Comparison of ENCODE assay signal across 8 cellular contexts in genomic region chr10:75430000-75430763, GRCh38. TPM values are rescaled to one million over a fixed set of nuclear protein-coding genes. Genes with fewer than 3 reads are reported as not detected.
DNase-seq lines count a peak whose midpoint lies in the region; ATAC-seq, FAIRE-seq and TF ChIP-seq lines count a peak whose summit lies in the region.
"Had no signal": no experiment of that assay in that cellular context is flagged by ENCODE, and none has a peak within 500 bp of the region (broad histone marks: within the 10 kb centered on the region; RNA-seq: fewer than 3 reads in every experiment).

No MANE protein-coding gene starts in this region.

- SMC1A ChIA-PET in GM12878 (lab: Charles Lee; ENCODE audit: uncharacterized antibody, unreplicated experiment), result interaction anchor here (0.6 to 4.1 kb wide), 17 partner anchors 12 to 1013 kb away, joined by 3 to 21 read pairs (median 4); partner anchors contain the start of gene ZNF503

- H3K36me3 ChIP-seq in GM12878 (ENCODE audit: control insufficient read depth in 2 of 2, insufficient read depth in 2 of 2, low read length in 1 of 2) (no peaks in the 10 kb centered on the region), tibial artery (no peaks in the 10 kb centered on the region)

- H3K9me3 ChIP-seq in GM12878 (replicated peaks; ENCODE audit: control insufficient read depth, insufficient read depth, low read length) (no peaks in the 10 kb centered on the region), tibial artery (no peaks in the 10 kb centered on the region)

- RAD21 ChIA-PET in GM12878 (lab: Charles Lee; ENCODE audit: unreplicated experiment), result interaction anchor here (0.6 to 2.9 kb wide), 14 partner anchors 9 to 358 kb away, joined by 3 to 13 read pairs (median 4); no protein-coding TSS in a partner anchor

- no peak overlapping the region for H3K4me2 ChIP-seq in GM12878 (ENCODE audit: control insufficient read depth, insufficient read depth)

- H3K27me3 ChIP-seq in GM12878 (replicated peaks in 1 of 2; ENCODE audit: control insufficient read depth in 2 of 2, insufficient read depth in 2 of 2, low read length in 1 of 2) (peaks cover 0 to 12% of the 10 kb centered on the region in 2 experiments; a peak in 2 of 4 replicates), tibial artery (no peaks in the 10 kb centered on the region)

- no peaks in the 10 kb centered on the region for H3K79me2 ChIP-seq in GM12878 (ENCODE audit: control insufficient read depth, insufficient read depth, low read length)

- H2AFZ ChIP-seq in GM12878 (ENCODE audit: control insufficient read depth, low read depth, low read length), result no peak overlapping the region

- no peak overlapping the region for H3K27ac ChIP-seq in GM12878 (ENCODE audit: control insufficient read depth, insufficient read depth)
- peak overlapping the region; percentile 11 to 64 for H3K27ac ChIP-seq in tibial artery

- no peak for FAIRE-seq in GM12878 (lab: Jason Lieb, UNC)

- CTCF ChIA-PET in GM12878 (lab: Yijun Ruan, JAX), result interaction anchor here (0.7 to 1.6 kb wide), 5 partner anchors 11 to 183 kb away, joined by 3 to 5 read pairs (median 4); no protein-coding TSS in a partner anchor

- POLR2A ChIA-PET in GM12878 (lab: Charles Lee), result interaction anchor here (0.5 to 1.9 kb wide), 8 partner anchors 11 to 598 kb away, joined by 3 to 5 read pairs (median 3); partner anchors contain the start of gene ZNF503

- H3K4me1 ChIP-seq in GM12878 (ENCODE audit: control insufficient read depth, insufficient read depth, low read length) (no peaks in the 10 kb centered on the region), tibial artery (peaks cover 0 to 19% (median 10%) of the 10 kb centered on the region in 4 donors)

- in situ Hi-C loops in GM12878 (cut with MboI), result no loop called here

- no peak for TF ChIP-seq EP300 in GM12878 (IDR thresholded peaks at IDR 0.05; ENCODE audit: borderline replicate concordance in 1 of 2, control insufficient read depth in 1 of 2, low read depth in 2 of 2, low read length in 2 of 2)

- H3K4me3 ChIP-seq in GM12878, result no peak overlapping the region
- no peak overlapping the region for H3K4me3 ChIP-seq in tibial artery

- WGBS in GM12878 (ENCODE audit: insufficient coverage, insufficient replicate concordance, low lambda C conversion rate, missing lambda C conversion rate), result 8% methylated on average over 9 of the region's 9 CpGs

- no peaks in the 10 kb centered on the region for H4K20me1 ChIP-seq in GM12878 (ENCODE audit: control insufficient read depth, insufficient read depth)

- no peak for TF ChIP-seq POLR2A in GM12878 (IDR thresholded peaks at IDR 0.05; ENCODE audit: low read depth, low read length)

- TF ChIP-seq RAD21 in GM12878 (IDR thresholded peaks at IDR 0.05; ENCODE audit: insufficient read depth, low read depth, low read length), result no peak

- no peak overlapping the region for H3K9ac ChIP-seq in GM12878 (ENCODE audit: control insufficient read depth, insufficient read depth, low read length)

- no peak for TF ChIP-seq CTCF in GM12878 (IDR thresholded peaks at IDR 0.05 in 2 of 3, conservative IDR thresholded peaks at IDR 0.05 in 1 of 3; ENCODE audit: control insufficient read depth in 2 of 3, extremely low read depth in 1 of 3, insufficient read depth in 1 of 3, low read depth in 3 of 3, low read length in 3 of 3)
- no peak for TF ChIP-seq CTCF in tibial artery (IDR thresholded peaks at IDR 0.05)

- no TSS peak for BruUV-seq in GM12878 (replicated peaks; lab: Mats Ljungman, UMichigan)

- DNase-seq in M059J (ENCODE audit: low read depth), result peak; percentile 21
- DNase-seq in GM12878 (ENCODE audit: low read depth, low spot score), result no peak
- peak; percentile 57 for DNase-seq in left kidney (ENCODE audit: low read depth, low spot score)
- DNase-seq in tibial artery, result peak; percentile 61 to 80
- no peak for DNase-seq in activated naive CD4-positive, alpha-beta T cell treated with anti-CD3 and anti-CD28 coated beads, Interleukin-2, amount 50 U/mL, for 16 hours

- intact Hi-C loops in GM12878 (cut with micrococcal nuclease; ENCODE audit: unreplicated experiment), result no loop called here
- intact Hi-C loops in tibial artery (cut with DNase I; ENCODE audit: low total_unique reads), result no loop called here

- ATAC-seq in GM12878 (peak; percentile 59), HG02885 (IDR thresholded peaks at IDR 0.05; ENCODE audit: poor library complexity, unreplicated experiment) (no peak), HG03520 (IDR thresholded peaks at IDR 0.05; ENCODE audit: unreplicated experiment) (no peak)

TF ChIP-seq in GM12878, 131 proteins besides CTCF, POLR2A, EP300 and RAD21 (continues in another document):
- TF ChIP-seq CHD4 (IDR thresholded peaks at IDR 0.05), result no peak
- TF ChIP-seq RELB (IDR thresholded peaks at IDR 0.05; ENCODE audit: low read depth), result 0 out of 2 replicates have a peak, but pooled peaks have one; percentile 20
- TF ChIP-seq NR2F1 (conservative IDR thresholded peaks at IDR 0.05), result peak; percentile 79
- TF ChIP-seq NKRF (conservative IDR thresholded peaks at IDR 0.05), result no peak

RNA-seq across cellular contexts. Expression of gene LRMDA, which starts 1.2 kb away (rescaled TPM):
- total RNA-seq in M059J (2014; rRNA removed; shearing (Covaris generic)), result 8.0 and 36.7 TPM in 2 replicates
- total RNA-seq in GM12878 (2013; cell fraction: nucleolus; rRNA removed), result not detected in 2 replicates
- total RNA-seq in GM12878 (2014; rRNA removed) (1.3 TPM in 1 of 2 replicates, not detected in the other), GM12878 (2014; rRNA removed; fragmentation: Illumina TruSeq; extraction: Trizol) (0.45 and 0.83 TPM in 2 replicates), GM12878 (2021) (not detected in 2 replicates)
- not detected for polyA plus RNA-seq in GM12878 (2011; ENCODE audit: low read depth)
- polyA plus RNA-seq in GM12878 (2011; rRNA removed) (0.54 TPM in 1 of 2 replicates, not detected in the other), GM12878 (2014; fragmentation: Illumina TruSeq; extraction: Trizol) (0.26 and 0.87 TPM in 2 replicates), GM12878 (2014; fragmentation: Nextera tagmentation; extraction: Ambion mirVana) (under 1 TPM in 1 of 2 experiments, not detected in 1; 0.07 TPM), GM12878 (2014; rRNA removed) (0.13 and 0.22 TPM in 2 replicates), GM12878 (2016; fragmentation: Nextera tagmentation; extraction: Ambion mirVana) (under 1 TPM in 1 of 2 experiments, not detected in 1; 0.32 TPM)
- 0.07 and 0.10 TPM in 2 replicates for polyA plus RNA-seq in GM12878 (2011; cell fraction: cytosol; rRNA removed)
- not detected in 2 replicates for polyA plus RNA-seq in GM12878 (2011; cell fraction: nucleus; rRNA removed)
- 0.31 and 1.7 TPM in 2 replicates for polyA plus RNA-seq in GM12878 (2012)
- polyA minus RNA-seq in GM12878 (2011; rRNA and poly(A)+ RNA removed), result 0.15 and 0.22 TPM in 2 replicates
- not detected in 2 replicates for polyA minus RNA-seq in GM12878 (2011; cell fraction: cytosol; rRNA and poly(A)+ RNA removed)
- 0.48 TPM in 2 replicates for polyA minus RNA-seq in GM12878 (2011; cell fraction: nucleus; rRNA and poly(A)+ RNA removed)
- total RNA-seq: T-helper 1 cell treated with Interleukin-12 subunit alpha and Interleukin-12 subunit beta and Interleukin-4 antibody, amounts not matched to agents 30 ng/mL and 1 ng/mL, for 36 hours had no signal

RNA-seq across cellular contexts. Expression of gene ZNF503, which starts 28.6 kb away (rescaled TPM):
- total RNA-seq in M059J (2014; rRNA removed; shearing (Covaris generic)), result 9.1 and 13.8 TPM in 2 replicates
- not detected in 2 replicates for total RNA-seq in GM12878 (2013; cell fraction: nucleolus; rRNA removed)
- total RNA-seq in GM12878 (2014; rRNA removed), result 0.11 TPM in 1 of 2 replicates, not detected in the other
- 0.09 TPM in 1 of 2 replicates, not detected in the other for total RNA-seq in GM12878 (2014; rRNA removed; fragmentation: Illumina TruSeq; extraction: Trizol)
- total RNA-seq in GM12878 (2021), result 0.85 and 1.1 TPM in 2 replicates
- polyA plus RNA-seq in GM12878 (2011; ENCODE audit: low read depth), result not detected
- 0.04 and 0.10 TPM in 2 replicates for polyA plus RNA-seq in GM12878 (2011; rRNA removed)
- 0.09 and 0.17 TPM in 2 replicates for polyA plus RNA-seq in GM12878 (2011; cell fraction: cytosol; rRNA removed)
- polyA plus RNA-seq in GM12878 (2011; cell fraction: nucleus; rRNA removed), result 0.30 and 0.50 TPM in 2 replicates
- polyA plus RNA-seq in GM12878 (2012), result 0.24 and 0.32 TPM in 2 replicates
- polyA plus RNA-seq in GM12878 (2014; fragmentation: Illumina TruSeq; extraction: Trizol), result 0.07 TPM in 1 of 2 replicates, not detected in the other
- under 1 TPM; 0.05 to 0.11 TPM for polyA plus RNA-seq in GM12878 (2014; fragmentation: Nextera tagmentation; extraction: Ambion mirVana)
- 0.27 and 0.42 TPM in 2 replicates for polyA plus RNA-seq in GM12878 (2014; rRNA removed)
- polyA plus RNA-seq in GM12878 (2016; fragmentation: Nextera tagmentation; extraction: Ambion mirVana), result under 1 TPM; 0.17 to 0.26 TPM
- polyA minus RNA-seq in GM12878 (2011; rRNA and poly(A)+ RNA removed), result 0.05 TPM in 1 of 2 replicates, not detected in the other
- polyA minus RNA-seq in GM12878 (2011; cell fraction: cytosol; rRNA and poly(A)+ RNA removed), result not detected in 2 replicates
- polyA minus RNA-seq in GM12878 (2011; cell fraction: nucleus; rRNA and poly(A)+ RNA removed), result 0.36 and 0.48 TPM in 2 replicates
- total RNA-seq: T-helper 1 cell treated with Interleukin-12 subunit alpha and Interleukin-12 subunit beta and Interleukin-4 antibody, amounts not matched to agents 30 ng/mL and 1 ng/mL, for 36 hours had no signal

Comparison
In these comparisons a context has a peak if more than half of its experiments do, and no peak if none do; other contexts are left out.
1. DNase-seq: peak in M059J (single experiment), left kidney (single experiment) and tibial artery (2 of 2); none in GM12878 (single experiment) and activated naive CD4-positive, alpha-beta T cell treated with anti-CD3 and anti-CD28 coated beads, Interleukin-2, amount 50 U/mL, for 16 hours (single experiment).